ENCODE assay signal across 7 cellular contexts in genomic region chr5:159772698-159773061, GRCh38.
DNase-seq lines count a peak whose midpoint lies in the region; ATAC-seq and TF ChIP-seq lines count a peak whose summit lies in the region.

No MANE protein-coding gene starts in this region.

- no CpG with 5 or more reads among the region's 6 CpGs for WGBS in H9 (ENCODE audit: extremely low coverage, insufficient read length, low lambda C conversion rate)

- H2BK15ac ChIP-seq in H9 (ENCODE audit: low read depth, low read length) = no peak overlapping the region

- H3K27ac Mint-ChIP-seq in H9 = no peak overlapping the region
- H3K27ac Mint-ChIP-seq in T-cell = no peak overlapping the region

- H2BK20ac ChIP-seq in H9 (ENCODE audit: low read depth, low read length, poor library complexity, severe bottlenecking) = no peak overlapping the region

- POLR2A ChIA-PET in T-cell (lab: Charles Lee) = no interaction called here

- H3K4me1 Mint-ChIP-seq in H9 (peaks cover 38 to 39% of the 10 kb centered on the region in 2 experiments), T-cell (peaks cover 7 to 9% (median 7%) of the 10 kb centered on the region in 3 donors)

- H3K23ac ChIP-seq in H9 (ENCODE audit: insufficient read length, low read depth, low read length) = no peak overlapping the region

- H3K27ac ChIP-seq in H9 (ENCODE audit: insufficient read length, low read depth, low read length) = no peak overlapping the region

- H3K27me3 Mint-ChIP-seq in H9 (ENCODE audit: low read depth) = peaks cover 14% of the 10 kb centered on the region
- H3K27me3 Mint-ChIP-seq in T-cell = peaks cover 30 to 34% of the 10 kb centered on the region in 2 donors

- H3K4me1 ChIP-seq in H9 (ENCODE audit: insufficient read depth, low read length) (peaks cover 9% of the 10 kb centered on the region; the same call in 1 of the 2 replicates), skeletal muscle satellite cell (ENCODE audit: control insufficient read depth, insufficient read depth, low read length) (peaks cover 24% of the 10 kb centered on the region)

- no peaks in the 10 kb centered on the region for H3K79me1 ChIP-seq in H9 (ENCODE audit: insufficient read depth, low read depth, low read length, poor library complexity, severe bottlenecking)

- no peak overlapping the region for H3K14ac ChIP-seq in H9 (ENCODE audit: insufficient read depth, low read length)

- H2BK120ac ChIP-seq in H9 (ENCODE audit: low read depth, low read length, poor library complexity, severe bottlenecking) = no peak overlapping the region

- no peak overlapping the region for H2AFZ ChIP-seq in H9 (ENCODE audit: low read length)

- TF ChIP-seq CTCF in H9 (conservative IDR thresholded peaks at IDR 0.05) (no peak), fibroblast of the aortic adventitia (IDR thresholded peaks at IDR 0.05; ENCODE audit: insufficient read depth, low read length) (no peak)

- no peaks in the 10 kb centered on the region for H4K20me1 ChIP-seq in H9 (ENCODE audit: control insufficient read depth, insufficient read depth, insufficient read length)

- no peak overlapping the region for H3T11ph ChIP-seq in H9 (ENCODE audit: low read length)

- H3K9me3 ChIP-seq in H9 (ENCODE audit: control insufficient read depth, low read depth, low read length) (no peaks in the 10 kb centered on the region), skeletal muscle satellite cell (replicated peaks; ENCODE audit: low read length) (no peaks in the 10 kb centered on the region)

- H3K4ac ChIP-seq in H9 (ENCODE audit: low read depth, low read length) = no peak overlapping the region

- no peak overlapping the region for H2AK5ac ChIP-seq in H9 (ENCODE audit: insufficient read length, low read length)

- H4K91ac ChIP-seq in H9 (ENCODE audit: insufficient read length, low read depth, low read length) = no peak overlapping the region

- peak overlapping the region; percentile 59 for H3K4me3 ChIP-seq in fibroblast of the aortic adventitia (ENCODE audit: low read depth, low read length)
- H3K4me3 ChIP-seq in skeletal muscle satellite cell (ENCODE audit: low read length) = peak overlapping the region; percentile 68

- no peak overlapping the region for H3K18ac ChIP-seq in H9 (ENCODE audit: insufficient read length, low read depth, low read length)

- H2BK12ac ChIP-seq in H9 (ENCODE audit: insufficient read length, low read depth, low read length) = no peak overlapping the region

- H4K8ac ChIP-seq in H9 (replicated peaks; ENCODE audit: insufficient read length, low read depth, low read length) = no peak overlapping the region

- no peak overlapping the region for H3K56ac ChIP-seq in H9 (ENCODE audit: insufficient read length, low read depth, low read length)

- H3K36me3 ChIP-seq in skeletal muscle satellite cell (ENCODE audit: insufficient read depth, low read length) = no peaks in the 10 kb centered on the region

- no peak overlapping the region for H3K9ac ChIP-seq in H9 (ENCODE audit: extremely low read depth, insufficient read length, low read length)
- H3K9ac ChIP-seq in skeletal muscle satellite cell (ENCODE audit: low read depth, low read length) = peak overlapping the region; percentile 82

- ATAC-seq in T-cell (replicated peaks in 1 of 4) = no peak

- no peaks in the 10 kb centered on the region for H3K27me3 ChIP-seq in H9 (ENCODE audit: insufficient read depth, low read length)
- no peaks in the 10 kb centered on the region for H3K27me3 ChIP-seq in skeletal muscle satellite cell (ENCODE audit: control insufficient read depth, insufficient read depth, low read length)

- H3K36me3 Mint-ChIP-seq in H9 (ENCODE audit: insufficient read depth in 1 of 3, low read depth in 3 of 3) (peaks cover 0 to 4% (median 3%) of the 10 kb centered on the region in 3 experiments; a peak in 2 of 7 replicates), T-cell (no peaks in the 10 kb centered on the region)

- peaks cover 0 to 2% of the 10 kb centered on the region in 2 experiments; a peak in 3 of 5 replicates for H3K9me3 Mint-ChIP-seq in H9
- H3K9me3 Mint-ChIP-seq in T-cell = peaks cover 0 to 6% (median 0%) of the 10 kb centered on the region in 3 donors

- H3K79me2 ChIP-seq in H9 (ENCODE audit: insufficient read depth, low read length) = no peaks in the 10 kb centered on the region

- no peak overlapping the region for H2BK5ac ChIP-seq in H9 (ENCODE audit: insufficient read length, low read length)

- DNase-seq in H9 = no peak
- no peak for DNase-seq in T-cell
- DNase-seq in fibroblast of the aortic adventitia (ENCODE audit: low read depth) = no peak
- DNase-seq in NCI-H2196 treated with DMSO at 0.1 percent for 48 hours (lab: John Stamatoyannopoulos, UW; ENCODE audit: unreplicated experiment) = no peak
- no peak for DNase-seq in foreskin melanocyte
- no peak for DNase-seq in NCI-H146 (lab: John Stamatoyannopoulos, UW)

- CTCF ChIA-PET in T-cell (lab: Charles Lee) = no interaction called here

- no peak overlapping the region for H4K5ac ChIP-seq in H9 (ENCODE audit: insufficient read length, low read depth, low read length)

- H3K4me2 ChIP-seq in H9 (ENCODE audit: insufficient read depth, insufficient read length, low read length) (peak overlapping the region; percentile 9), skeletal muscle satellite cell (ENCODE audit: low read length) (peak overlapping the region; percentile 95)

- H3K23me2 ChIP-seq in H9 (ENCODE audit: insufficient read length, low read depth, low read length, poor library complexity, severe bottlenecking) = peaks cover 6% of the 10 kb centered on the region

- peak overlapping the region; percentile 28 to 39; a peak in 4 of 5 replicates for H3K4me3 Mint-ChIP-seq in H9
- H3K4me3 Mint-ChIP-seq in T-cell = peak overlapping the region; percentile 18 to 73 (median 37)
